ENCODE assay signal across 29 cellular contexts in genomic region chr2:119836455-119837142, GRCh38.
"Had no signal": no experiment of that assay in that cellular context is flagged by ENCODE, and none has a peak within 500 bp of the region (broad histone marks: within the 10 kb centered on the region; RNA-seq: fewer than 3 reads in every experiment).

No MANE protein-coding gene starts in this region.

- H3K4me3 Mint-ChIP-seq: activated CD4-positive, alpha-beta T cell treated with anti-CD3 and anti-CD28 coated beads, Interleukin-2, amount 10 ng/mL, durations not matched to agents 7 days and 5 days; activated CD8-positive, alpha-beta T cell treated with anti-CD3 and anti-CD28 coated beads for 36 hours; activated T-cell treated with anti-CD3 and anti-CD28 coated beads, Interleukin-2, amount 50 U/mL, for 72 hours; nephron; stimulated activated memory B cell treated with anti-CD40 and anti-IgM and Interleukin-4, amounts not matched to agents 10 μg/mL and 1 μg/mL and 100 μg/mL, for 72 hours; stimulated activated naive CD8-positive, alpha-beta T cell treated with anti-CD3 and anti-CD28 coated beads, Interleukin-15, amount 100 ng/mL, for 72 hours; T-helper 17 cell; type B pancreatic cell had no signal

- H3K27me3 Mint-ChIP-seq: activated CD4-positive, alpha-beta T cell treated with anti-CD3 and anti-CD28 coated beads, Interleukin-2, amount 10 ng/mL, durations not matched to agents 7 days and 5 days; activated CD8-positive, alpha-beta T cell treated with anti-CD3 and anti-CD28 coated beads for 36 hours; stimulated activated memory B cell treated with anti-CD40 and anti-IgM and Interleukin-4, amounts not matched to agents 10 μg/mL and 1 μg/mL and 100 μg/mL, for 72 hours; stimulated activated naive CD8-positive, alpha-beta T cell treated with anti-CD3 and anti-CD28 coated beads, Interleukin-15, amount 100 ng/mL, for 72 hours; T-helper 17 cell; type B pancreatic cell had no signal

- H3K4me2 ChIP-seq: smooth muscle cell had no signal

- H2AFZ ChIP-seq: parathyroid adenoma had no signal

- H3K36me3 Mint-ChIP-seq: activated naive CD4-positive, alpha-beta T cell treated with anti-CD3 and anti-CD28 coated beads, Interleukin-2, amount 50 U/mL, for 72 hours had no signal

- H3K27me3 ChIP-seq: colonic mucosa, right atrium auricular region had no signal

- H3K9ac ChIP-seq: parathyroid adenoma had no signal

- DNase-seq: activated CD4-positive, alpha-beta T cell treated with anti-CD3 and anti-CD28 coated beads, Interleukin-2, amount 10 ng/mL, durations not matched to agents 7 days and 5 days; activated CD4-positive, CD25-positive, alpha-beta regulatory T cell treated with anti-CD3 and anti-CD28 coated beads, Interleukin-2, amount 50 U/mL, for 72 hours; activated CD8-positive, alpha-beta T cell treated with anti-CD3 and anti-CD28 coated beads for 36 hours; activated naive CD4-positive, alpha-beta T cell; activated T-cell treated with anti-CD3 and anti-CD28 coated beads, Interleukin-2, amount 50 U/mL, for 72 hours; colonic mucosa; effector CD8-positive, alpha-beta T cell; left ventricle myocardium inferior; occipital lobe; stimulated activated CD4-positive, alpha-beta T cell treated with anti-CD3 and anti-CD28 coated beads, Interleukin-1b, Interleukin-23, amount 100 ng/mL, for 48 hours; stimulated activated CD4-positive, alpha-beta T cell treated with anti-CD3 and anti-CD28 coated beads, Interleukin-4, amount 100 ng/mL, for 4 hours; stimulated activated CD8-positive, alpha-beta memory T cell treated with anti-CD3 and anti-CD28 coated beads, Interleukin-4, amount 100 ng/mL, for 48 hours; stimulated activated naive CD8-positive, alpha-beta T cell treated with anti-CD3 and anti-CD28 coated beads, Interleukin-15, amount 100 ng/mL, for 72 hours; substantia nigra; T-helper 17 cell; T1000; WERI-Rb-1 had no signal

- H3K4me1 ChIP-seq: parathyroid adenoma had no signal

- H3K27ac ChIP-seq: colonic mucosa, epithelial cell of prostate, left ventricle myocardium inferior, parathyroid adenoma, right atrium auricular region, WERI-Rb-1 had no signal

- H3K9me3 Mint-ChIP-seq: activated CD8-positive, alpha-beta T cell treated with anti-CD3 and anti-CD28 coated beads for 36 hours; activated naive CD4-positive, alpha-beta T cell treated with anti-CD3 and anti-CD28 coated beads, Interleukin-2, amount 50 U/mL, for 72 hours; activated T-cell treated with anti-CD3 and anti-CD28 coated beads, Interleukin-2, amount 50 U/mL, for 72 hours; stimulated activated memory B cell treated with anti-CD40 and anti-IgM and Interleukin-4, amounts not matched to agents 10 μg/mL and 1 μg/mL and 100 μg/mL, for 72 hours; stimulated activated naive CD8-positive, alpha-beta T cell treated with anti-CD3 and anti-CD28 coated beads, Interleukin-15, amount 100 ng/mL, for 72 hours; type B pancreatic cell had no signal

- FAIRE-seq: bronchial epithelial cell, endometrium, frontal cortex, islet of Langerhans had no signal

- H3K36me3 ChIP-seq: colonic mucosa, left ventricle myocardium inferior, right atrium auricular region, WERI-Rb-1 had no signal

- H3K27ac Mint-ChIP-seq: activated CD4-positive, alpha-beta T cell treated with anti-CD3 and anti-CD28 coated beads, Interleukin-2, amount 10 ng/mL, durations not matched to agents 7 days and 5 days; activated CD8-positive, alpha-beta T cell treated with anti-CD3 and anti-CD28 coated beads for 36 hours; activated naive CD4-positive, alpha-beta T cell treated with anti-CD3 and anti-CD28 coated beads, Interleukin-2, amount 50 U/mL, for 72 hours; activated T-cell treated with anti-CD3 and anti-CD28 coated beads, Interleukin-2, amount 50 U/mL, for 72 hours; nephron; stimulated activated memory B cell treated with anti-CD40 and anti-IgM and Interleukin-4, amounts not matched to agents 10 μg/mL and 1 μg/mL and 100 μg/mL, for 72 hours; type B pancreatic cell had no signal

- H3K9me3 ChIP-seq: colonic mucosa, left ventricle myocardium inferior, right atrium auricular region had no signal

- ATAC-seq: activated CD8-positive, alpha-beta T cell treated with anti-CD3 and anti-CD28 coated beads for 36 hours; activated naive CD4-positive, alpha-beta T cell treated with anti-CD3 and anti-CD28 coated beads, Interleukin-2, amount 50 U/mL, for 72 hours; activated T-cell treated with anti-CD3 and anti-CD28 coated beads, Interleukin-2, amount 50 U/mL, for 72 hours; stimulated activated memory B cell treated with anti-CD40 and anti-IgM and Interleukin-4, amounts not matched to agents 10 μg/mL and 1 μg/mL and 100 μg/mL, for 72 hours; stimulated activated naive CD8-positive, alpha-beta T cell treated with anti-CD3 and anti-CD28 coated beads, Interleukin-15, amount 100 ng/mL, for 72 hours; T-helper 17 cell had no signal

- H3K4me3 ChIP-seq: colonic mucosa, left ventricle myocardium inferior, right atrium auricular region, smooth muscle cell had no signal
